In the genomic region with DNA sequence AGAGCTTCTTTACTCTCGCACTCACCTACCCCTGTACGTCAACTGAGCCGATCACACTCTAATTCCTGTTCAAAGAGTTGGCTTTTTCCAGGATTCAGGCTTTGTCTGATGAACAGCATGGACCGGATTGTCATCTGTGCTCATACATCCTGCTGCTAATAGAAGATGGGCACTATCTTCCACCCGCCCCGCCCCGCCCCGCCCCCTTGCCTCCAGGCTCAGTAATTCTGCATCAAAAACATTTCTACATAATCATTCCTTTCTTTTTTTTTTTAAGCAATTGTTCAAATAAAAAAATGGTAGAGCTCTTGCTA, we compare ENCODE assay signal across 11 cellular contexts. TPM values are rescaled to one million over a fixed set of nuclear protein-coding genes. Genes with fewer than 3 reads are reported as not detected.
A peak's percentile ranks its signal among the peaks of the same experiment; 100 is the strongest.
DNase-seq lines count a peak whose midpoint lies in the region; ATAC-seq and TF ChIP-seq lines count a peak whose summit lies in the region.
"Had no signal": no experiment of that assay in that cellular context is flagged by ENCODE, and none has a peak within 500 bp of the region (broad histone marks: within the 10 kb centered on the region; RNA-seq: fewer than 3 reads in every experiment).

No MANE protein-coding gene starts in this region.

- TF ChIP-seq CTCF in BJ (IDR thresholded peaks at IDR 0.05; ENCODE audit: insufficient read depth, low read depth, low read length) (no peak), endothelial cell (IDR thresholded peaks at IDR 0.05; ENCODE audit: unreplicated experiment) (no peak)

- H3K4me1 ChIP-seq in naive thymus-derived CD4-positive, alpha-beta T cell (ENCODE audit: control insufficient read depth in 2 of 2, insufficient read depth in 2 of 2, low read length in 2 of 2) = no peaks in the 10 kb centered on the region

- intact Hi-C loops in dendritic cell treated with granulocyte-macrophage colony-stimulating factor and Interleukin-4, amounts not matched to agents 40 ng/mL and 50 ng/mL, for 4 days (cut with micrococcal nuclease) = loop anchor here (10.0 kb wide), 2 partner anchors 138 to 668 kb away; a partner anchor contains a TSS
- intact Hi-C loops in naive thymus-derived CD4-positive, alpha-beta T cell (cut with micrococcal nuclease) = loop anchor here in 1 of 2 donors (10.0 kb wide), 1 partner anchor 208 kb away; no protein-coding TSS in a partner anchor

- H3K4me3 ChIP-seq in BJ (ENCODE audit: low read depth, low read length) = peak overlapping the region; percentile 27
- H3K4me3 ChIP-seq in naive thymus-derived CD4-positive, alpha-beta T cell (ENCODE audit: low read length) = no peak overlapping the region

- H3K27me3 Mint-ChIP-seq in dendritic cell treated with granulocyte-macrophage colony-stimulating factor and Interleukin-4, amounts not matched to agents 40 ng/mL and 50 ng/mL, for 4 days = peaks cover 14% of the 10 kb centered on the region
- H3K27me3 Mint-ChIP-seq in naive thymus-derived CD4-positive, alpha-beta T cell = peaks cover 29 to 46% (median 30%) of the 10 kb centered on the region in 5 donors
- peaks cover 6% of the 10 kb centered on the region for H3K27me3 Mint-ChIP-seq in endothelial cell (ENCODE audit: unreplicated experiment)

- H3K9me3 ChIP-seq in naive thymus-derived CD4-positive, alpha-beta T cell (ENCODE audit: control insufficient read depth in 2 of 3, low read length in 3 of 3) = peaks cover 0 to 4% (median 0%) of the 10 kb centered on the region in 3 experiments

- DNase-seq in BJ (ENCODE audit: low read depth) (no peak), NCI-H1694 (lab: John Stamatoyannopoulos, UW) (peak; percentile 72), endothelial cell (ENCODE audit: low spot score) (no peak), KBM-7 (no peak), NCI-H2029 treated with DMSO at 0.1 percent for 48 hours (lab: John Stamatoyannopoulos, UW) (no peak), mucosa of gallbladder (ENCODE audit: low spot score) (no peak)
- DNase-seq in naive thymus-derived CD4-positive, alpha-beta T cell = no peak
- DNase-seq: amniotic stem cell, DMS79, NCI-H1048 had no signal

- H3K27me3 ChIP-seq in BJ (ENCODE audit: control insufficient read depth, insufficient read depth, low read length) = peaks cover 16% of the 10 kb centered on the region
- peaks cover 0 to 4% of the 10 kb centered on the region in 2 donors for H3K27me3 ChIP-seq in naive thymus-derived CD4-positive, alpha-beta T cell (ENCODE audit: control insufficient read depth in 2 of 2, insufficient read depth in 2 of 2, low read length in 2 of 2)

- H3K4me1 Mint-ChIP-seq in dendritic cell treated with granulocyte-macrophage colony-stimulating factor and Interleukin-4, amounts not matched to agents 40 ng/mL and 50 ng/mL, for 4 days (ENCODE audit: low read depth) = peaks cover 11% of the 10 kb centered on the region
- peaks cover 0 to 15% (median 7%) of the 10 kb centered on the region in 7 donors for H3K4me1 Mint-ChIP-seq in naive thymus-derived CD4-positive, alpha-beta T cell
- peaks cover 2% of the 10 kb centered on the region for H3K4me1 Mint-ChIP-seq in endothelial cell (ENCODE audit: unreplicated experiment)

- no peaks in the 10 kb centered on the region for H3K36me3 ChIP-seq in BJ (ENCODE audit: control insufficient read depth, insufficient read depth, low read length)
- H3K36me3 ChIP-seq in naive thymus-derived CD4-positive, alpha-beta T cell (ENCODE audit: control insufficient read depth in 2 of 3, insufficient read depth in 3 of 3, low read length in 3 of 3) = no peaks in the 10 kb centered on the region

- in situ Hi-C loops in KBM-7 (cut with MboI; ENCODE audit: low pct_unique_long_range_greater_than_20kb, low sequenced_read_pairs) = loop anchor here (25.0 kb wide), 2 partner anchors 126 to 576 kb away; no protein-coding TSS in a partner anchor

- no peak overlapping the region for H3K27ac Mint-ChIP-seq in dendritic cell treated with granulocyte-macrophage colony-stimulating factor and Interleukin-4, amounts not matched to agents 40 ng/mL and 50 ng/mL, for 4 days
- no peak overlapping the region for H3K27ac Mint-ChIP-seq in naive thymus-derived CD4-positive, alpha-beta T cell
- H3K27ac Mint-ChIP-seq in endothelial cell (ENCODE audit: unreplicated experiment) = no peak overlapping the region

- ATAC-seq in naive thymus-derived CD4-positive, alpha-beta T cell = no peak

- H3K9me3 Mint-ChIP-seq in dendritic cell treated with granulocyte-macrophage colony-stimulating factor and Interleukin-4, amounts not matched to agents 40 ng/mL and 50 ng/mL, for 4 days = no peaks in the 10 kb centered on the region
- H3K9me3 Mint-ChIP-seq in naive thymus-derived CD4-positive, alpha-beta T cell = peaks cover 0 to 15% (median 0%) of the 10 kb centered on the region in 11 donors
- no peaks in the 10 kb centered on the region for H3K9me3 Mint-ChIP-seq in endothelial cell (ENCODE audit: unreplicated experiment)

- H3K36me3 Mint-ChIP-seq in dendritic cell treated with granulocyte-macrophage colony-stimulating factor and Interleukin-4, amounts not matched to agents 40 ng/mL and 50 ng/mL, for 4 days (ENCODE audit: low read depth) = no peaks in the 10 kb centered on the region
- peaks cover 0 to 11% (median 0%) of the 10 kb centered on the region in 5 donors for H3K36me3 Mint-ChIP-seq in naive thymus-derived CD4-positive, alpha-beta T cell
- H3K36me3 Mint-ChIP-seq in endothelial cell (ENCODE audit: low read depth, unreplicated experiment) = no peaks in the 10 kb centered on the region

- POLR2A ChIA-PET in BJ (lab: Charles Lee) = no interaction called here
- POLR2A ChIA-PET in naive thymus-derived CD4-positive, alpha-beta T cell (lab: Charles Lee) = no interaction called here

- H3K27ac ChIP-seq in naive thymus-derived CD4-positive, alpha-beta T cell (ENCODE audit: low read depth, low read length) = no peak overlapping the region

- H3K4me3 Mint-ChIP-seq in dendritic cell treated with granulocyte-macrophage colony-stimulating factor and Interleukin-4, amounts not matched to agents 40 ng/mL and 50 ng/mL, for 4 days = peak overlapping the region; percentile 65
- peak overlapping the region in 7 of 10 donors; percentile 18 to 73 (median 43) for H3K4me3 Mint-ChIP-seq in naive thymus-derived CD4-positive, alpha-beta T cell
- H3K4me3 Mint-ChIP-seq in endothelial cell (ENCODE audit: unreplicated experiment) = no peak overlapping the region

- CTCF ChIA-PET in BJ (lab: Yijun Ruan, JAX) = interaction anchor here (1.3 kb wide), 1 partner anchor 139 kb away, joined by 6 read pairs; no protein-coding TSS in a partner anchor
- CTCF ChIA-PET in naive thymus-derived CD4-positive, alpha-beta T cell (lab: Charles Lee) = interaction anchor here (0.6 kb wide), 1 partner anchor 578 kb away, joined by 3 read pairs; no protein-coding TSS in a partner anchor

RNA-seq across cellular contexts. Expression of a gene that starts 12.0 kb away (rescaled TPM):
- not detected in 2 replicates for polyA plus RNA-seq in BJ (2011; rRNA removed)
- not detected in 2 replicates for polyA minus RNA-seq in BJ (2011; rRNA and poly(A)+ RNA removed)
- not detected for total RNA-seq in naive thymus-derived CD4-positive, alpha-beta T cell
- polyA plus RNA-seq in naive thymus-derived CD4-positive, alpha-beta T cell = not detected
- total RNA-seq in endothelial cell (ENCODE audit: unreplicated experiment) = not detected
- not detected for total RNA-seq in mucosa of gallbladder

RNA-seq across cellular contexts. Expression of a gene that starts 22.9 kb away (rescaled TPM):
- 4.8 and 9.5 TPM in 2 replicates for polyA plus RNA-seq in BJ (2011; rRNA removed)
- polyA minus RNA-seq in BJ (2011; rRNA and poly(A)+ RNA removed) = 3.8 and 4.3 TPM in 2 replicates
- total RNA-seq in naive thymus-derived CD4-positive, alpha-beta T cell = 10 to 100 TPM in 1 of 5 experiments, under 1 TPM in 3, not detected in 1; 0.24 to 24.7 (median 0.28) TPM
- polyA plus RNA-seq in naive thymus-derived CD4-positive, alpha-beta T cell = not detected
- total RNA-seq in endothelial cell (ENCODE audit: unreplicated experiment) (6.2 TPM), mucosa of gallbladder (0.49 TPM)
